Comparison of ENCODE assay signal across 14 cellular contexts in the genomic region with DNA sequence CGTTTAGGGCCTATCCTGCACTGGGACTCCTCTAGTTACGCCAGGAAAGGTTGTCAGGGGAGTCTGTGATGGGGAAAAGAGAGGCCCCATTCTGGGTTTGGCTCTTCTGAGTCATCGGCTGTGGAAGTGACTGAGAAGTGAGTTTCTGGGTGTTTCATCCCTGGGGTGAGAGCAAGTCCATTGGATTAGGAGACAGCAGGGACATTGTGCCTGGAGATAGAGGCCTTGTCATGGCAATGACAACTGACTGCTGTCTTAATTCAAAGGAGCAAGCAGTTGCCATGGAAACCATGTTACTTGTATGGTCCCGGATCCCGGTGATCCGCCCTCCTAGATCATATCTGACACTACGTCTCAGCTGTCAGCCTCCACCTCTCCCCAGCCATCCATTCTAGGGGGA. TPM values are rescaled to one million over a fixed set of nuclear protein-coding genes. Genes with fewer than 3 reads are reported as not detected.
DNase-seq lines count a peak whose midpoint lies in the region; ATAC-seq lines count a peak whose summit lies in the region.
"Had no signal": no experiment of that assay in that cellular context is flagged by ENCODE, and none has a peak within 500 bp of the region (broad histone marks: within the 10 kb centered on the region; RNA-seq: fewer than 3 reads in every experiment).

No MANE protein-coding gene starts in this region.

- no peak for DNase-seq in activated naive CD4-positive, alpha-beta T cell treated with anti-CD3 and anti-CD28 coated beads, Interleukin-2, amount 50 U/mL, for 72 hours (ENCODE audit: low spot score in 2 of 2)
- DNase-seq in activated naive CD4-positive, alpha-beta T cell treated with anti-CD3 and anti-CD28 coated beads, Interleukin-2, amount 50 U/mL, for 16 hours: no peak
- DNase-seq in activated T-helper 2 cell treated with anti-CD3 and anti-CD28 coated beads, Interferon-gamma antibody, Interleukin-2, Interleukin-4, amounts not matched to agents 10 μg/mL and 5 μg/mL and 100 μg/mL, durations not matched to agents 14 hours and 24 hours and 36 hours (ENCODE audit: low spot score): no peak
- DNase-seq in NCI-H1417 treated with DMSO at 0.1 percent for 48 hours (lab: John Stamatoyannopoulos, UW): no peak
- DNase-seq: activated CD4-positive, CD25-positive, alpha-beta regulatory T cell; AML-193; DMS79 treated with DMSO at 0.1 percent for 48 hours; hippocampal formation; NCI-H2029; NCI-H774; T-helper 1 cell had no signal

- intact Hi-C loops in activated T-helper 2 cell treated with anti-CD3 and anti-CD28 coated beads, Interferon-gamma antibody, Interleukin-2, Interleukin-4, amounts not matched to agents 10 μg/mL and 5 μg/mL and 100 μg/mL, durations not matched to agents 14 hours and 24 hours and 36 hours (cut with micrococcal nuclease): loop anchor here (1.0 to 5.0 kb wide), 4 partner anchors 33 to 274 kb away; no protein-coding TSS in a partner anchor

- peaks cover 5% of the 10 kb centered on the region for H3K27me3 Mint-ChIP-seq in IgD-negative memory B cell
- H3K27me3 Mint-ChIP-seq in activated T-helper 2 cell treated with anti-CD3 and anti-CD28 coated beads, Interferon-gamma antibody, Interleukin-2, Interleukin-4, amounts not matched to agents 10 μg/mL and 5 μg/mL and 100 μg/mL, durations not matched to agents 14 hours and 24 hours and 36 hours (ENCODE audit: low read depth): peaks cover 12% of the 10 kb centered on the region
- peaks cover 8% of the 10 kb centered on the region for H3K27me3 Mint-ChIP-seq in stimulated activated memory B cell treated with anti-CD40 and anti-IgM and Interleukin-4, amounts not matched to agents 10 μg/mL and 1 μg/mL and 100 μg/mL, for 72 hours

- ATAC-seq in activated naive CD4-positive, alpha-beta T cell treated with anti-CD3 and anti-CD28 coated beads, Interleukin-2, amount 50 U/mL, for 72 hours: peak; percentile 51 to 71
- no peak for ATAC-seq in stimulated activated memory B cell treated with anti-CD40 and anti-IgM and Interleukin-4, amounts not matched to agents 10 μg/mL and 1 μg/mL and 100 μg/mL, for 72 hours
- ATAC-seq in HG02610 (IDR thresholded peaks at IDR 0.05; ENCODE audit: unreplicated experiment): no peak

- H3K27ac Mint-ChIP-seq in activated naive CD4-positive, alpha-beta T cell treated with anti-CD3 and anti-CD28 coated beads, Interleukin-2, amount 50 U/mL, for 72 hours: peak overlapping the region; percentile 44 to 75
- peak overlapping the region in 2 of 3 donors; percentile 67 to 71 for H3K27ac Mint-ChIP-seq in IgD-negative memory B cell
- H3K27ac Mint-ChIP-seq in activated T-helper 2 cell treated with anti-CD3 and anti-CD28 coated beads, Interferon-gamma antibody, Interleukin-2, Interleukin-4, amounts not matched to agents 10 μg/mL and 5 μg/mL and 100 μg/mL, durations not matched to agents 14 hours and 24 hours and 36 hours: peak overlapping the region; percentile 56
- H3K27ac Mint-ChIP-seq in stimulated activated memory B cell treated with anti-CD40 and anti-IgM and Interleukin-4, amounts not matched to agents 10 μg/mL and 1 μg/mL and 100 μg/mL, for 72 hours: peak overlapping the region; percentile 64

- no peak overlapping the region for H3K4me3 Mint-ChIP-seq in IgD-negative memory B cell
- H3K4me3 Mint-ChIP-seq in activated T-helper 2 cell treated with anti-CD3 and anti-CD28 coated beads, Interferon-gamma antibody, Interleukin-2, Interleukin-4, amounts not matched to agents 10 μg/mL and 5 μg/mL and 100 μg/mL, durations not matched to agents 14 hours and 24 hours and 36 hours (ENCODE audit: low read depth): no peak overlapping the region
- no peak overlapping the region for H3K4me3 Mint-ChIP-seq in stimulated activated memory B cell treated with anti-CD40 and anti-IgM and Interleukin-4, amounts not matched to agents 10 μg/mL and 1 μg/mL and 100 μg/mL, for 72 hours

- H3K36me3 Mint-ChIP-seq in activated naive CD4-positive, alpha-beta T cell treated with anti-CD3 and anti-CD28 coated beads, Interleukin-2, amount 50 U/mL, for 72 hours: peaks cover 0 to 16% of the 10 kb centered on the region in 2 donors
- H3K36me3 Mint-ChIP-seq in IgD-negative memory B cell: peaks cover 2% of the 10 kb centered on the region
- peaks cover 44% of the 10 kb centered on the region for H3K36me3 Mint-ChIP-seq in activated T-helper 2 cell treated with anti-CD3 and anti-CD28 coated beads, Interferon-gamma antibody, Interleukin-2, Interleukin-4, amounts not matched to agents 10 μg/mL and 5 μg/mL and 100 μg/mL, durations not matched to agents 14 hours and 24 hours and 36 hours (ENCODE audit: low read depth)
- peaks cover 40% of the 10 kb centered on the region for H3K36me3 Mint-ChIP-seq in stimulated activated memory B cell treated with anti-CD40 and anti-IgM and Interleukin-4, amounts not matched to agents 10 μg/mL and 1 μg/mL and 100 μg/mL, for 72 hours

- peaks cover 15 to 31% (median 17%) of the 10 kb centered on the region in 3 donors for H3K4me1 Mint-ChIP-seq in IgD-negative memory B cell
- H3K4me1 Mint-ChIP-seq in activated T-helper 2 cell treated with anti-CD3 and anti-CD28 coated beads, Interferon-gamma antibody, Interleukin-2, Interleukin-4, amounts not matched to agents 10 μg/mL and 5 μg/mL and 100 μg/mL, durations not matched to agents 14 hours and 24 hours and 36 hours (ENCODE audit: low read depth): peaks cover 33% of the 10 kb centered on the region
- H3K4me1 Mint-ChIP-seq in stimulated activated memory B cell treated with anti-CD40 and anti-IgM and Interleukin-4, amounts not matched to agents 10 μg/mL and 1 μg/mL and 100 μg/mL, for 72 hours: peaks cover 33% of the 10 kb centered on the region

- H3K9me3 Mint-ChIP-seq in activated naive CD4-positive, alpha-beta T cell treated with anti-CD3 and anti-CD28 coated beads, Interleukin-2, amount 50 U/mL, for 72 hours: no peaks in the 10 kb centered on the region
- no peaks in the 10 kb centered on the region for H3K9me3 Mint-ChIP-seq in IgD-negative memory B cell
- no peaks in the 10 kb centered on the region for H3K9me3 Mint-ChIP-seq in activated T-helper 2 cell treated with anti-CD3 and anti-CD28 coated beads, Interferon-gamma antibody, Interleukin-2, Interleukin-4, amounts not matched to agents 10 μg/mL and 5 μg/mL and 100 μg/mL, durations not matched to agents 14 hours and 24 hours and 36 hours
- no peaks in the 10 kb centered on the region for H3K9me3 Mint-ChIP-seq in stimulated activated memory B cell treated with anti-CD40 and anti-IgM and Interleukin-4, amounts not matched to agents 10 μg/mL and 1 μg/mL and 100 μg/mL, for 72 hours

RNA-seq across cellular contexts. Expression of gene KIAA0040, which starts 34.4 kb away (rescaled TPM):
- total RNA-seq in activated naive CD4-positive, alpha-beta T cell treated with anti-CD3 and anti-CD28 coated beads, Interleukin-2, amount 50 U/mL, for 72 hours: 10 to 100 TPM; 21.2 to 23.4 TPM
- polyA plus RNA-seq in IgD-negative memory B cell: 85.7 TPM
- 30.0 and 35.3 TPM in 2 replicates for total RNA-seq in activated T-helper 2 cell treated with anti-CD3 and anti-CD28 coated beads, Interferon-gamma antibody, Interleukin-2, Interleukin-4, amounts not matched to agents 10 μg/mL and 5 μg/mL and 100 μg/mL, durations not matched to agents 14 hours and 24 hours and 36 hours

Comparison
In these comparisons a context has a peak if more than half of its experiments do, and no peak if none do; other contexts are left out.
1. ATAC-seq: peak in activated naive CD4-positive, alpha-beta T cell treated with anti-CD3 and anti-CD28 coated beads, Interleukin-2, amount 50 U/mL, for 72 hours (2 of 2); none in stimulated activated memory B cell treated with anti-CD40 and anti-IgM and Interleukin-4, amounts not matched to agents 10 μg/mL and 1 μg/mL and 100 μg/mL, for 72 hours (single experiment) and HG02610 (single experiment).
2. Peak in every context shown above with its lines, with median percentiles within 50 percentile points of each other: H3K27ac Mint-ChIP-seq.